In the genomic region with DNA sequence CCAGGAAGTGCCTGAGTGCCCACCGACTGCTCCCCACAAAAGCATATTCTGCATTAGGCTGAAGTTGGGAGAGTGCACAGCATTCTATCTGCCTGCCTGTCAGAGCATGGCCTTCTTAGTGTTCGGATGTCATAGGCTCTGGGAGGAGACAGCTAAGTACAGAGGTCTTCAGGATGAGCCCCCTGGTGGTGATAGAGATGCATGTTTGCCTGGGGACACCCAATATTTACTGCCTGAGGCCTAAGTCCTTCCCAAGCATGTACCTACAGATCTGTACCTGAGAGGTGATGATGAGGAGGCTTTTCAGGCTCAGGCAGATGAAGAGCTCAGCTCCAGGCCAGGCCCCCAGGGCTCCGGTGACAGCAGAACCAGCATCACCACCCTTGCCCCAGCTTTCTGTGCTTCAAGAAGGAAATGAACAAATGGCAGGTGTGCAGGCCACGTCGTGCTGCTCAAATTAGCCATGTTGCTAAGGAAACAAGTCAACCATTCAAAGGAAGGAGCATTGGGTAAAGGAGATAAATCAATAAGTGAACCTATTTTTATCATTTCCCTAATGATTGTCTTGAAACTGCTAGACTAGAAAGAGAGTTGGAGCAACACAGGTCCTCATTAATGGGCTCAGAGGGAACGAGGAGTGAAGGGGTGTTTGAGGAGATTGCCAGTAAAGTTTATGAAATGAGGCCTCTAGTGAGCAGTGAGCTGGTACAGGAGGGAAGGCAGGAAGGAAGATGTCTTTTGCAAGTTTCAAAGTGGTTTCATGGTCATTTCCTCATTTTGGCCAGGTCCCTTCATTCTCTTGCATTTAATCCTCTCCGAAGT, we compare ENCODE assay signal across 9 cellular contexts. TPM values are rescaled to one million over a fixed set of nuclear protein-coding genes. Genes with fewer than 3 reads are reported as not detected.
A peak's percentile ranks its signal among the peaks of the same experiment; 100 is the strongest.
DNase-seq lines count a peak whose midpoint lies in the region; ATAC-seq and TF ChIP-seq lines count a peak whose summit lies in the region.
"Had no signal": no experiment of that assay in that cellular context is flagged by ENCODE, and none has a peak within 500 bp of the region (broad histone marks: within the 10 kb centered on the region; RNA-seq: fewer than 3 reads in every experiment).

No MANE protein-coding gene starts in this region.

- H3K4me3 ChIP-seq in epithelial cell of proximal tubule (ENCODE audit: low read depth, low read length): no peak overlapping the region
- H3K4me3 ChIP-seq: right lobe of liver had no signal

- ATAC-seq in GM19463 (IDR thresholded peaks at IDR 0.05; ENCODE audit: unreplicated experiment): peak; percentile 36
- ATAC-seq in HG03342 (IDR thresholded peaks at IDR 0.05; ENCODE audit: unreplicated experiment): peak; percentile 63

- peak; percentile 51 for TF ChIP-seq CTCF in epithelial cell of proximal tubule (conservative IDR thresholded peaks at IDR 0.05; ENCODE audit: low read depth, low read length)

- DNase-seq in NCI-H2171 treated with DMSO at 0.1 percent for 48 hours (lab: John Stamatoyannopoulos, UW) (peak; percentile 2), NCI-H2171 (lab: John Stamatoyannopoulos, UW) (no peak), NCI-H774 (lab: John Stamatoyannopoulos, UW) (peak; percentile 30), epithelial cell of proximal tubule (ENCODE audit: low read depth) (no peak), superior temporal gyrus (ENCODE audit: extremely low spot score) (no peak), putamen (ENCODE audit: low spot score) (no peak)
- DNase-seq: right lobe of liver had no signal

RNA-seq across cellular contexts. Expression of a gene that starts 21.2 kb away (rescaled TPM):
- 0.06 TPM in 1 of 2 replicates, not detected in the other for total RNA-seq in epithelial cell of proximal tubule

Comparison
In these comparisons a context has a peak if more than half of its experiments do, and no peak if none do; other contexts are left out.
1. DNase-seq: peak in NCI-H2171 treated with DMSO at 0.1 percent for 48 hours (single experiment) and NCI-H774 (single experiment); none in NCI-H2171 (single experiment), epithelial cell of proximal tubule (single experiment), superior temporal gyrus (single experiment) and putamen (single experiment).